17 cellular contexts compared by ENCODE assay signal in genomic region chrX:120429776-120430535, GRCh38. TPM values are rescaled to one million over a fixed set of nuclear protein-coding genes. Genes with fewer than 3 reads are reported as not detected.
DNase-seq lines count a peak whose midpoint lies in the region; ATAC-seq and TF ChIP-seq lines count a peak whose summit lies in the region.
"Had no signal": no experiment of that assay in that cellular context is flagged by ENCODE, and none has a peak within 500 bp of the region (broad histone marks: within the 10 kb centered on the region; RNA-seq: fewer than 3 reads in every experiment).

No MANE protein-coding gene starts in this region.

- H3K27me3 ChIP-seq in H7 (ENCODE audit: control insufficient read depth, insufficient read depth, low read length) (no peaks in the 10 kb centered on the region), HAP-1 (ENCODE audit: low read depth) (no peaks in the 10 kb centered on the region)

- H3K36me3 ChIP-seq in H7 (replicated peaks; ENCODE audit: control insufficient read depth, insufficient read depth, low read length) (no peaks in the 10 kb centered on the region), HAP-1 (replicated peaks) (no peaks in the 10 kb centered on the region)
- H3K36me3 ChIP-seq: left ventricle myocardium inferior, prostate gland had no signal

- TF ChIP-seq CTCF in GM10248 (IDR thresholded peaks at IDR 0.05; ENCODE audit: control extremely low read depth, extremely low read depth, low read depth, missing control alignments): no peak

- H3K27ac Mint-ChIP-seq in stimulated activated effector memory CD8-positive, alpha-beta T cell treated with anti-CD3 and anti-CD28 coated beads, Interleukin-12 subunit alpha, Interleukin-12 subunit beta, amount 100 ng/mL, for 72 hours: no peak overlapping the region
- H3K27ac Mint-ChIP-seq: brain, GM23338 had no signal

- ATAC-seq in GM18907 (IDR thresholded peaks at IDR 0.05; ENCODE audit: unreplicated experiment): peak; percentile 87
- peak; percentile 40 for ATAC-seq in HG02885 (IDR thresholded peaks at IDR 0.05; ENCODE audit: poor library complexity, unreplicated experiment)
- ATAC-seq in stimulated activated effector memory CD8-positive, alpha-beta T cell treated with anti-CD3 and anti-CD28 coated beads, Interleukin-12 subunit alpha, Interleukin-12 subunit beta, amount 100 ng/mL, for 72 hours: peak; percentile 74
- ATAC-seq: GM23338; naive thymus-derived CD4-positive, alpha-beta T cell had no signal

- no peaks in the 10 kb centered on the region for H3K4me1 ChIP-seq in HAP-1
- H3K4me1 ChIP-seq: prostate gland had no signal

- peaks cover 8% of the 10 kb centered on the region for H3K4me1 Mint-ChIP-seq in stimulated activated effector memory CD8-positive, alpha-beta T cell treated with anti-CD3 and anti-CD28 coated beads, Interleukin-12 subunit alpha, Interleukin-12 subunit beta, amount 100 ng/mL, for 72 hours
- H3K4me1 Mint-ChIP-seq: GM23338 had no signal

- POLR2A ChIA-PET in GM10248 (lab: Yijun Ruan, JAX): no interaction called here

- no peaks in the 10 kb centered on the region for H3K9me3 Mint-ChIP-seq in stimulated activated effector memory CD8-positive, alpha-beta T cell treated with anti-CD3 and anti-CD28 coated beads, Interleukin-12 subunit alpha, Interleukin-12 subunit beta, amount 100 ng/mL, for 72 hours
- H3K9me3 Mint-ChIP-seq: brain; GM23338; naive thymus-derived CD4-positive, alpha-beta T cell had no signal

- H3K36me3 Mint-ChIP-seq in stimulated activated effector memory CD8-positive, alpha-beta T cell treated with anti-CD3 and anti-CD28 coated beads, Interleukin-12 subunit alpha, Interleukin-12 subunit beta, amount 100 ng/mL, for 72 hours: peaks cover 6% of the 10 kb centered on the region
- H3K36me3 Mint-ChIP-seq: brain had no signal

- no peak overlapping the region for H3K4me3 Mint-ChIP-seq in stimulated activated effector memory CD8-positive, alpha-beta T cell treated with anti-CD3 and anti-CD28 coated beads, Interleukin-12 subunit alpha, Interleukin-12 subunit beta, amount 100 ng/mL, for 72 hours
- H3K4me3 Mint-ChIP-seq: brain; GM23338; naive thymus-derived CD4-positive, alpha-beta T cell had no signal

- H3K4me3 ChIP-seq in H7 (ENCODE audit: insufficient read depth, low read depth, low read length) (no peak overlapping the region), HAP-1 (no peak overlapping the region)
- H3K4me3 ChIP-seq: GM23338, left ventricle myocardium inferior, prostate gland had no signal

- in situ Hi-C loops in HAP-1 (cut with MboI; ENCODE audit: low sequenced_read_pairs): no loop called here

- DNase-seq in NCI-H69 (lab: John Stamatoyannopoulos, UW) (peak; percentile 3), H7 (no peak), HAP-1 (ENCODE audit: low spot score in 2 of 2) (no peak), GM10248 (ENCODE audit: extremely low spot score) (no peak)
- no peak for DNase-seq in stimulated activated effector memory CD8-positive, alpha-beta T cell treated with anti-CD3 and anti-CD28 coated beads, Interleukin-12 subunit alpha, Interleukin-12 subunit beta, amount 100 ng/mL, for 72 hours (ENCODE audit: low spot score in 2 of 2)
- DNase-seq: activated CD4-positive, CD25-positive, alpha-beta regulatory T cell treated with anti-CD3 and anti-CD28 coated beads, Interleukin-2, amount 50 U/mL, for 72 hours; activated naive CD4-positive, alpha-beta T cell treated with Interleukin-2 at 50 U/mL for 16 hours; C1 segment of cervical spinal cord; left ventricle myocardium inferior; naive thymus-derived CD4-positive, alpha-beta T cell; NCI-H2029; SHP77 had no signal

- H3K9me3 ChIP-seq in HAP-1: no peaks in the 10 kb centered on the region
- H3K9me3 ChIP-seq: left ventricle myocardium inferior, prostate gland had no signal

- CTCF ChIA-PET in GM10248 (lab: Yijun Ruan, JAX): no interaction called here

RNA-seq across cellular contexts. Expression of gene LAMP2, which starts 39.1 kb away (rescaled TPM):
- 31.3 and 31.7 TPM in 2 replicates for total RNA-seq in H7 (2014; rRNA removed; shearing (Covaris generic))
